ENCODE assay signal across 8 cellular contexts in genomic region chr2:85714421-85714820, GRCh38. TPM values are rescaled to one million over a fixed set of nuclear protein-coding genes. Genes with fewer than 3 reads are reported as not detected.
"Had no signal": no experiment of that assay in that cellular context is flagged by ENCODE, and none has a peak within 500 bp of the region (broad histone marks: within the 10 kb centered on the region; RNA-seq: fewer than 3 reads in every experiment).

No MANE protein-coding gene starts in this region.

RNA-seq across cellular contexts. Expression of gene GNLY, which starts 20.3 kb away (rescaled TPM):
- total RNA-seq: HepG2, OCI-LY7 had no signal
- polyA plus RNA-seq: HepG2 had no signal

RNA-seq across cellular contexts. Expression of gene ATOH8, which starts 39.4 kb away (rescaled TPM):
- total RNA-seq: activated CD8-positive, alpha-beta T cell treated with anti-CD3 and anti-CD28 coated beads for 36 hours; activated naive CD4-positive, alpha-beta T cell treated with anti-CD3 and anti-CD28 coated beads for 36 hours; activated naive CD8-positive, alpha-beta T cell treated with anti-CD3 and anti-CD28 coated beads for 36 hours; activated T-cell treated with anti-CD3 and anti-CD28 coated beads, Interleukin-2, amount 50 U/mL, for 4 hours; activated T-helper 17 cell treated with anti-CD3 and anti-CD28 coated beads, Interleukin-2, amount 50 U/mL, for 72 hours had no signal

RNA-seq across cellular contexts. Expression of gene SFTPB, which starts 46.4 kb away (rescaled TPM):
- total RNA-seq: activated CD8-positive, alpha-beta T cell treated with anti-CD3 and anti-CD28 coated beads for 36 hours; activated naive CD4-positive, alpha-beta T cell treated with anti-CD3 and anti-CD28 coated beads for 36 hours; activated naive CD8-positive, alpha-beta T cell treated with anti-CD3 and anti-CD28 coated beads for 36 hours; activated T-helper 17 cell treated with anti-CD3 and anti-CD28 coated beads, Interleukin-2, amount 50 U/mL, for 72 hours; HepG2; OCI-LY7; T-helper 2 cell treated with Interferon-gamma antibody and Interleukin-4, amounts not matched to agents 100 ng/mL and 5 ng/mL, for 36 hours had no signal
- polyA plus RNA-seq: HepG2 had no signal
